In genomic region chr9:32136700-32137339, GRCh38 we compare ENCODE assay signal across 1 cellular context.
TF ChIP-seq lines count a peak whose summit lies in the region.

No MANE protein-coding gene starts in this region.

TF ChIP-seq in HepG2, 621 proteins besides CTCF, POLR2A, EP300 and RAD21 (continued from another document and continues in another):
- no peak; the same call in 1 of the 2 replicates for TF ChIP-seq ZKSCAN1 (IDR thresholded peaks at IDR 0.05; ENCODE audit: low read length)
- peak; percentile 94; the same call in 1 of the 2 replicates for TF ChIP-seq FOXJ3 (CRISPR knock-in tag; IDR thresholded peaks at IDR 0.05; ENCODE audit: borderline replicate concordance)
- peak; percentile 62; the same call in 1 of the 2 replicates for TF ChIP-seq ETV5 (CRISPR knock-in tag; IDR thresholded peaks at IDR 0.05; ENCODE audit: borderline replicate concordance)
- TF ChIP-seq E2F2 (CRISPR knock-in tag; IDR thresholded peaks at IDR 0.05; ENCODE audit: borderline replicate concordance): no peak
- TF ChIP-seq ZFP36 (IDR thresholded peaks at IDR 0.05; ENCODE audit: borderline replicate concordance, low read depth, low read length, partially characterized antibody): no peak
- no peak for TF ChIP-seq ZNF577 (CRISPR knock-in tag; IDR thresholded peaks at IDR 0.05; ENCODE audit: borderline replicate concordance, low read depth)
- no peak for TF ChIP-seq ATAD3A (CRISPR knock-in tag; IDR thresholded peaks at IDR 0.05)
- no peak for TF ChIP-seq SRSF1 (optimal IDR thresholded peaks at IDR 0.05; ENCODE audit: low read depth, low read length)
- peak; percentile 96 for TF ChIP-seq POGZ (CRISPR knock-in tag; IDR thresholded peaks at IDR 0.05)
- peak; percentile 100 for TF ChIP-seq TEAD3 (CRISPR knock-in tag; optimal IDR thresholded peaks at IDR 0.05; ENCODE audit: borderline replicate concordance)
- no peak for TF ChIP-seq PLSCR1 (CRISPR knock-in tag; IDR thresholded peaks at IDR 0.05; ENCODE audit: borderline replicate concordance)
- TF ChIP-seq ZNF205 (CRISPR knock-in tag; IDR thresholded peaks at IDR 0.05): peak; percentile 52; the same call in 1 of the 2 replicates
- no peak for TF ChIP-seq RFX1 (IDR thresholded peaks at IDR 0.05)
- TF ChIP-seq KLF16 (CRISPR knock-in tag; IDR thresholded peaks at IDR 0.05): peak in 1 of 2 experiments; percentile 85; a peak in 1 of 4 replicates
- no peak for TF ChIP-seq ZNF564 (CRISPR knock-in tag; IDR thresholded peaks at IDR 0.05)
- TF ChIP-seq, protein P1, sequence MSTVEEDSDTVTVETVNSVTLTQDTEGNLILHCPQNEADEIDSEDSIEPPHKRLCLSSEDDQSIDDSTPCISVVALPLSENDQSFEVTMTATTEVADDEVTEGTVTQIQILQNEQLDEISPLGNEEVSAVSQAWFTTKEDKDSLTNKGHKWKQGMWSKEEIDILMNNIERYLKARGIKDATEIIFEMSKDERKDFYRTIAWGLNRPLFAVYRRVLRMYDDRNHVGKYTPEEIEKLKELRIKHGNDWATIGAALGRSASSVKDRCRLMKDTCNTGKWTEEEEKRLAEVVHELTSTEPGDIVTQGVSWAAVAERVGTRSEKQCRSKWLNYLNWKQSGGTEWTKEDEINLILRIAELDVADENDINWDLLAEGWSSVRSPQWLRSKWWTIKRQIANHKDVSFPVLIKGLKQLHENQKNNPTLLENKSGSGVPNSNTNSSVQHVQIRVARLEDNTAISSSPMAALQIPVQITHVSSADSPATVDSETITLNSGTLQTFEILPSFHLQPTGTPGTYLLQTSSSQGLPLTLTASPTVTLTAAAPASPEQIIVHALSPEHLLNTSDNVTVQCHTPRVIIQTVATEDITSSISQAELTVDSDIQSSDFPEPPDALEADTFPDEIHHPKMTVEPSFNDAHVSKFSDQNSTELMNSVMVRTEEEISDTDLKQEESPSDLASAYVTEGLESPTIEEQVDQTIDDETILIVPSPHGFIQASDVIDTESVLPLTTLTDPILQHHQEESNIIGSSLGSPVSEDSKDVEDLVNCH (CRISPR knock-in tag; IDR thresholded peaks at IDR 0.05): no peak
- no peak for TF ChIP-seq KAT2B (IDR thresholded peaks at IDR 0.05; ENCODE audit: borderline replicate concordance, low read depth, low read length)
- TF ChIP-seq, protein P2, sequence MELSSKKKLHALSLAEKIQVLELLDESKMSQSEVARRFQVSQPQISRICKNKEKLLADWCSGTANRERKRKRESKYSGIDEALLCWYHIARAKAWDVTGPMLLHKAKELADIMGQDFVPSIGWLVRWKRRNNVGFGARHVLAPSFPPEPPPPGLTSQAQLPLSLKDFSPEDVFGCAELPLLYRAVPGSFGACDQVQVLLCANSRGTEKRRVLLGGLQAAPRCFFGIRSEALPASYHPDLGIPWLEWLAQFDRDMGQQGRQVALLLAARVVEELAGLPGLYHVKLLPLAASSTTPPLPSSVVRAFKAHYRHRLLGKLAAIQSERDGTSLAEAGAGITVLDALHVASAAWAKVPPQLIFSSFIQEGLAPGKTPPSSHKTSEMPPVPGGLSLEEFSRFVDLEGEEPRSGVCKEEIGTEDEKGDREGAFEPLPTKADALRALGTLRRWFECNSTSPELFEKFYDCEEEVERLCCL (CRISPR knock-in tag; IDR thresholded peaks at IDR 0.05; ENCODE audit: borderline replicate concordance): no peak
- TF ChIP-seq CCDC6 (CRISPR knock-in tag; IDR thresholded peaks at IDR 0.05): no peak
- no peak for TF ChIP-seq ZNF282 (IDR thresholded peaks at IDR 0.05; ENCODE audit: partially characterized antibody)
- TF ChIP-seq ZNF770 (CRISPR knock-in tag; IDR thresholded peaks at IDR 0.05): no peak
- no peak for TF ChIP-seq ZBTB14 (CRISPR knock-in tag; IDR thresholded peaks at IDR 0.05)
- TF ChIP-seq ZSCAN12 (CRISPR knock-in tag; IDR thresholded peaks at IDR 0.05): no peak
- no peak for TF ChIP-seq ZNF543 (CRISPR knock-in tag; IDR thresholded peaks at IDR 0.05)
- TF ChIP-seq ZNF234 (CRISPR knock-in tag; conservative IDR thresholded peaks at IDR 0.05): no peak
- no peak for TF ChIP-seq KDM5A (IDR thresholded peaks at IDR 0.05; ENCODE audit: borderline replicate concordance, low read length)
- TF ChIP-seq ZNF75D (CRISPR knock-in tag; IDR thresholded peaks at IDR 0.05; ENCODE audit: borderline replicate concordance): no peak
- TF ChIP-seq CENPX (CRISPR knock-in tag; IDR thresholded peaks at IDR 0.05): no peak
- no peak for TF ChIP-seq PTBP1 (IDR thresholded peaks at IDR 0.05; ENCODE audit: low read depth, low read length, poor library complexity, severe bottlenecking)
- TF ChIP-seq ZFP1 (CRISPR knock-in tag; IDR thresholded peaks at IDR 0.05): no peak
- TF ChIP-seq, protein P3, sequence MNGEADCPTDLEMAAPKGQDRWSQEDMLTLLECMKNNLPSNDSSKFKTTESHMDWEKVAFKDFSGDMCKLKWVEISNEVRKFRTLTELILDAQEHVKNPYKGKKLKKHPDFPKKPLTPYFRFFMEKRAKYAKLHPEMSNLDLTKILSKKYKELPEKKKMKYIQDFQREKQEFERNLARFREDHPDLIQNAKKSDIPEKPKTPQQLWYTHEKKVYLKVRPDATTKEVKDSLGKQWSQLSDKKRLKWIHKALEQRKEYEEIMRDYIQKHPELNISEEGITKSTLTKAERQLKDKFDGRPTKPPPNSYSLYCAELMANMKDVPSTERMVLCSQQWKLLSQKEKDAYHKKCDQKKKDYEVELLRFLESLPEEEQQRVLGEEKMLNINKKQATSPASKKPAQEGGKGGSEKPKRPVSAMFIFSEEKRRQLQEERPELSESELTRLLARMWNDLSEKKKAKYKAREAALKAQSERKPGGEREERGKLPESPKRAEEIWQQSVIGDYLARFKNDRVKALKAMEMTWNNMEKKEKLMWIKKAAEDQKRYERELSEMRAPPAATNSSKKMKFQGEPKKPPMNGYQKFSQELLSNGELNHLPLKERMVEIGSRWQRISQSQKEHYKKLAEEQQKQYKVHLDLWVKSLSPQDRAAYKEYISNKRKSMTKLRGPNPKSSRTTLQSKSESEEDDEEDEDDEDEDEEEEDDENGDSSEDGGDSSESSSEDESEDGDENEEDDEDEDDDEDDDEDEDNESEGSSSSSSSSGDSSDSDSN (CRISPR knock-in tag; IDR thresholded peaks at IDR 0.05): no peak
- TF ChIP-seq ZNF737 (CRISPR knock-in tag; IDR thresholded peaks at IDR 0.05; ENCODE audit: borderline replicate concordance): no peak
- TF ChIP-seq, protein P4, sequence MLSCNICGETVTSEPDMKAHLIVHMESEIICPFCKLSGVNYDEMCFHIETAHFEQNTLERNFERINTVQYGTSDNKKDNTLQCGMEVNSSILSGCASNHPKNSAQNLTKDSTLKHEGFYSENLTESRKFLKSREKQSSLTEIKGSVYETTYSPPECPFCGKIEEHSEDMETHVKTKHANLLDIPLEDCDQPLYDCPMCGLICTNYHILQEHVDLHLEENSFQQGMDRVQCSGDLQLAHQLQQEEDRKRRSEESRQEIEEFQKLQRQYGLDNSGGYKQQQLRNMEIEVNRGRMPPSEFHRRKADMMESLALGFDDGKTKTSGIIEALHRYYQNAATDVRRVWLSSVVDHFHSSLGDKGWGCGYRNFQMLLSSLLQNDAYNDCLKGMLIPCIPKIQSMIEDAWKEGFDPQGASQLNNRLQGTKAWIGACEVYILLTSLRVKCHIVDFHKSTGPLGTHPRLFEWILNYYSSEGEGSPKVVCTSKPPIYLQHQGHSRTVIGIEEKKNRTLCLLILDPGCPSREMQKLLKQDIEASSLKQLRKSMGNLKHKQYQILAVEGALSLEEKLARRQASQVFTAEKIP (CRISPR knock-in tag; IDR thresholded peaks at IDR 0.05; ENCODE audit: borderline replicate concordance): no peak
- no peak for TF ChIP-seq ZNF747 (CRISPR knock-in tag; IDR thresholded peaks at IDR 0.05; ENCODE audit: borderline replicate concordance)
- TF ChIP-seq RELA (CRISPR knock-in tag; IDR thresholded peaks at IDR 0.05): no peak
- TF ChIP-seq, protein P5, sequence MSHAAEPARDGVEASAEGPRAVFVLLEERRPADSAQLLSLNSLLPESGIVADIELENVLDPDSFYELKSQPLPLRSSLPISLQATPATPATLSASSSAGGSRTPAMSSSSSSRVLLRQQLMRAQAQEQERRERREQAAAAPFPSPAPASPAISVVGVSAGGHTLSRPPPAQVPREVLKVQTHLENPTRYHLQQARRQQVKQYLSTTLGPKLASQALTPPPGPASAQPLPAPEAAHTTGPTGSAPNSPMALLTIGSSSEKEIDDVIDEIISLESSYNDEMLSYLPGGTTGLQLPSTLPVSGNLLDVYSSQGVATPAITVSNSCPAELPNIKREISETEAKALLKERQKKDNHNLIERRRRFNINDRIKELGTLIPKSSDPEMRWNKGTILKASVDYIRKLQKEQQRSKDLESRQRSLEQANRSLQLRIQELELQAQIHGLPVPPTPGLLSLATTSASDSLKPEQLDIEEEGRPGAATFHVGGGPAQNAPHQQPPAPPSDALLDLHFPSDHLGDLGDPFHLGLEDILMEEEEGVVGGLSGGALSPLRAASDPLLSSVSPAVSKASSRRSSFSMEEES (CRISPR knock-in tag; IDR thresholded peaks at IDR 0.05): peak; percentile 65
- TF ChIP-seq DMAP1 (CRISPR knock-in tag; IDR thresholded peaks at IDR 0.05): no peak
- TF ChIP-seq GABPA (IDR thresholded peaks at IDR 0.05; ENCODE audit: low read depth, low read length): no peak
- TF ChIP-seq GABPA (CRISPR knock-in tag; IDR thresholded peaks at IDR 0.05; ENCODE audit: low read depth): 0 out of 2 replicates have a peak, but pooled peaks have one; percentile 19
- TF ChIP-seq MED13 (CRISPR knock-in tag; IDR thresholded peaks at IDR 0.05): peak; percentile 59; the same call in 1 of the 2 replicates
- TF ChIP-seq ETS1 (CRISPR knock-in tag; IDR thresholded peaks at IDR 0.05): no peak
- TF ChIP-seq HDAC6 (IDR thresholded peaks at IDR 0.05; ENCODE audit: low read depth, low read length): no peak
- no peak for TF ChIP-seq XBP1 (CRISPR knock-in tag; IDR thresholded peaks at IDR 0.05)
- TF ChIP-seq TAF1 (CRISPR knock-in tag; IDR thresholded peaks at IDR 0.05): no peak
- peak; percentile 53; the same call in 1 of the 2 replicates for TF ChIP-seq FOSL1 (CRISPR knock-in tag; IDR thresholded peaks at IDR 0.05; ENCODE audit: borderline replicate concordance)
- TF ChIP-seq ZNF17 (CRISPR knock-in tag; IDR thresholded peaks at IDR 0.05): no peak
- no peak for TF ChIP-seq ZNF562 (CRISPR knock-in tag; IDR thresholded peaks at IDR 0.05; ENCODE audit: borderline replicate concordance)
- TF ChIP-seq, protein P6, sequence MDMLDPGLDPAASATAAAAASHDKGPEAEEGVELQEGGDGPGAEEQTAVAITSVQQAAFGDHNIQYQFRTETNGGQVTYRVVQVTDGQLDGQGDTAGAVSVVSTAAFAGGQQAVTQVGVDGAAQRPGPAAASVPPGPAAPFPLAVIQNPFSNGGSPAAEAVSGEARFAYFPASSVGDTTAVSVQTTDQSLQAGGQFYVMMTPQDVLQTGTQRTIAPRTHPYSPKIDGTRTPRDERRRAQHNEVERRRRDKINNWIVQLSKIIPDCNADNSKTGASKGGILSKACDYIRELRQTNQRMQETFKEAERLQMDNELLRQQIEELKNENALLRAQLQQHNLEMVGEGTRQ (IDR thresholded peaks at IDR 0.05; ENCODE audit: low read depth, low read length): no peak
- TF ChIP-seq, protein P6 (CRISPR knock-in tag; IDR thresholded peaks at IDR 0.05; ENCODE audit: borderline replicate concordance): no peak
- no peak for TF ChIP-seq CHCHD3 (CRISPR knock-in tag; IDR thresholded peaks at IDR 0.05)
